Comparison of ENCODE assay signal across 1 cellular context in the genomic region with DNA sequence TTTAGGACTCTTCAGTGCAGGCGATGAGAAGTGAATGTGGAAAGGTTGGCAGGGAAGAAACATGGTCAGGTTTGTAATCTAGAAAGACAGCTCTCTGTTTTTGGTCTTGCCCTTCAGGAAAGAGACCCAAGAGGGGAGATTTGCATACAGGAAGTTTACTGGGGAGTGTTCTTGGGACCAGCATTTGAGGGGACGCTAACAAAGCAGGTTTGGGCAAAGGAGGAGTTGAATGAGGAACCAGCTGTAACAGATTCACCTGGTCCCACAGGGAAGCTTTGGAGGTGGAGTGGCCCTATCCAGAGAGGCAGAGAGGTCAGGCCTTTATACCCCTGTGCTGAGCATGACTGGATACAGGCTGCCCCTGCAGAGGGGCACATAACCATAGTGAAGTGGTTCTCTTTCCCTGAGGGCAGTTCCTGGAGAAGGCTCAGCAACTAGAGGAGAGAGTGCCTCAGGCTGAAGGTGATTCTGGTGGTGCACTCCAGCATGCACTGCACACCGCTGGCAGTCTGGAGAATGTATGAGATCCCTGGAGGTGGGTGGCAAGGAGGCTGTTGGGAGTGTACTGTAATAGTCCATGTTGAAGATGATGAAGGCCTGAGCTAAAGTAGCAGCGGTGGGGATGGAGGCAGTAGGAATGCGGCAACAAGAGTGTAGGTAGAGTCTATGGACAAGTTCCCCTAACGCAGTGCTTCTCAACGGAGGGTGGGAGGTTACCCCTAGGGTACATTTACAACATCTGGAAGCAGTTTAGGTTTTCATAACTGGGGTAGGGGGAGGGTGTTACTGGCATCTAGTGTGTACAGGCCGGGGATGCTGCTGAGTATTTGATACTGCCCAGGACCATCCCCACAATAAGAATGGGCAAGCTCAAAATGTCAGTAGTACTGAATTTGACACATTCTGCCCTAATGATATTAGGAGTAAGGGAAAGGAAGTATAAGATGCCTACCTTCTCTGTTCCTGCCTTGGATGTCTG.
TF ChIP-seq lines count a peak whose summit lies in the region.

No MANE protein-coding gene starts in this region.

TF ChIP-seq in HepG2, 621 proteins besides CTCF, POLR2A, EP300 and RAD21 (continued from another document):
- TF ChIP-seq, protein P1, sequence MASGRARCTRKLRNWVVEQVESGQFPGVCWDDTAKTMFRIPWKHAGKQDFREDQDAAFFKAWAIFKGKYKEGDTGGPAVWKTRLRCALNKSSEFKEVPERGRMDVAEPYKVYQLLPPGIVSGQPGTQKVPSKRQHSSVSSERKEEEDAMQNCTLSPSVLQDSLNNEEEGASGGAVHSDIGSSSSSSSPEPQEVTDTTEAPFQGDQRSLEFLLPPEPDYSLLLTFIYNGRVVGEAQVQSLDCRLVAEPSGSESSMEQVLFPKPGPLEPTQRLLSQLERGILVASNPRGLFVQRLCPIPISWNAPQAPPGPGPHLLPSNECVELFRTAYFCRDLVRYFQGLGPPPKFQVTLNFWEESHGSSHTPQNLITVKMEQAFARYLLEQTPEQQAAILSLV (CRISPR knock-in tag; IDR thresholded peaks at IDR 0.05; ENCODE audit: borderline replicate concordance): no peak
- TF ChIP-seq AGO2 (optimal IDR thresholded peaks at IDR 0.05; ENCODE audit: low read depth, low read length): no peak
- no peak for TF ChIP-seq KLF12 (CRISPR knock-in tag; IDR thresholded peaks at IDR 0.05; ENCODE audit: borderline replicate concordance)
- no peak for TF ChIP-seq KDM6A (CRISPR knock-in tag; IDR thresholded peaks at IDR 0.05; ENCODE audit: low read depth)
- no peak for TF ChIP-seq SNAPC2 (CRISPR knock-in tag; IDR thresholded peaks at IDR 0.05)
- no peak for TF ChIP-seq ZNF44 (CRISPR knock-in tag; IDR thresholded peaks at IDR 0.05)
- TF ChIP-seq, protein P2, sequence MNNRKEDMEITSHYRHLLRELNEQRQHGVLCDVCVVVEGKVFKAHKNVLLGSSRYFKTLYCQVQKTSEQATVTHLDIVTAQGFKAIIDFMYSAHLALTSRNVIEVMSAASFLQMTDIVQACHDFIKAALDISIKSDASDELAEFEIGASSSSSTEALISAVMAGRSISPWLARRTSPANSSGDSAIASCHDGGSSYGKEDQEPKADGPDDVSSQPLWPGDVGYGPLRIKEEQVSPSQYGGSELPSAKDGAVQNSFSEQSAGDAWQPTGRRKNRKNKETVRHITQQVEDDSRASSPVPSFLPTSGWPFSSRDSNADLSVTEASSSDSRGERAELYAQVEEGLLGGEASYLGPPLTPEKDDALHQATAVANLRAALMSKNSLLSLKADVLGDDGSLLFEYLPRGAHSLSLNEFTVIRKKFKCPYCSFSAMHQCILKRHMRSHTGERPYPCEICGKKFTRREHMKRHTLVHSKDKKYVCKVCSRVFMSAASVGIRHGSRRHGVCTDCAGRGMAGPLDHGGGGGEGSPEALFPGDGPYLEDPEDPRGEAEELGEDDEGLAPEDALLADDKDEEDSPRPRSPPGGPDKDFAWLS (CRISPR knock-in tag; IDR thresholded peaks at IDR 0.05; ENCODE audit: borderline replicate concordance): no peak
- TF ChIP-seq, protein P3, sequence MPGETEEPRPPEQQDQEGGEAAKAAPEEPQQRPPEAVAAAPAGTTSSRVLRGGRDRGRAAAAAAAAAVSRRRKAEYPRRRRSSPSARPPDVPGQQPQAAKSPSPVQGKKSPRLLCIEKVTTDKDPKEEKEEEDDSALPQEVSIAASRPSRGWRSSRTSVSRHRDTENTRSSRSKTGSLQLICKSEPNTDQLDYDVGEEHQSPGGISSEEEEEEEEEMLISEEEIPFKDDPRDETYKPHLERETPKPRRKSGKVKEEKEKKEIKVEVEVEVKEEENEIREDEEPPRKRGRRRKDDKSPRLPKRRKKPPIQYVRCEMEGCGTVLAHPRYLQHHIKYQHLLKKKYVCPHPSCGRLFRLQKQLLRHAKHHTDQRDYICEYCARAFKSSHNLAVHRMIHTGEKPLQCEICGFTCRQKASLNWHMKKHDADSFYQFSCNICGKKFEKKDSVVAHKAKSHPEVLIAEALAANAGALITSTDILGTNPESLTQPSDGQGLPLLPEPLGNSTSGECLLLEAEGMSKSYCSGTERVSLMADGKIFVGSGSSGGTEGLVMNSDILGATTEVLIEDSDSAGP (CRISPR knock-in tag; IDR thresholded peaks at IDR 0.05; ENCODE audit: borderline replicate concordance): no peak
- TF ChIP-seq RORA (CRISPR knock-in tag; IDR thresholded peaks at IDR 0.05): no peak
- TF ChIP-seq, protein P4, sequence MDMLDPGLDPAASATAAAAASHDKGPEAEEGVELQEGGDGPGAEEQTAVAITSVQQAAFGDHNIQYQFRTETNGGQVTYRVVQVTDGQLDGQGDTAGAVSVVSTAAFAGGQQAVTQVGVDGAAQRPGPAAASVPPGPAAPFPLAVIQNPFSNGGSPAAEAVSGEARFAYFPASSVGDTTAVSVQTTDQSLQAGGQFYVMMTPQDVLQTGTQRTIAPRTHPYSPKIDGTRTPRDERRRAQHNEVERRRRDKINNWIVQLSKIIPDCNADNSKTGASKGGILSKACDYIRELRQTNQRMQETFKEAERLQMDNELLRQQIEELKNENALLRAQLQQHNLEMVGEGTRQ (IDR thresholded peaks at IDR 0.05; ENCODE audit: low read depth, low read length): no peak
- TF ChIP-seq, protein P4 (CRISPR knock-in tag; IDR thresholded peaks at IDR 0.05; ENCODE audit: borderline replicate concordance): no peak
- TF ChIP-seq HNRNPLL (IDR thresholded peaks at IDR 0.05; ENCODE audit: low read depth, low read length, poor library complexity, severe bottlenecking): no peak
- no peak for TF ChIP-seq BRCA1 (CRISPR knock-in tag; IDR thresholded peaks at IDR 0.05)
- TF ChIP-seq HES4 (CRISPR knock-in tag; IDR thresholded peaks at IDR 0.05; ENCODE audit: borderline replicate concordance): no peak
- TF ChIP-seq, protein P5, sequence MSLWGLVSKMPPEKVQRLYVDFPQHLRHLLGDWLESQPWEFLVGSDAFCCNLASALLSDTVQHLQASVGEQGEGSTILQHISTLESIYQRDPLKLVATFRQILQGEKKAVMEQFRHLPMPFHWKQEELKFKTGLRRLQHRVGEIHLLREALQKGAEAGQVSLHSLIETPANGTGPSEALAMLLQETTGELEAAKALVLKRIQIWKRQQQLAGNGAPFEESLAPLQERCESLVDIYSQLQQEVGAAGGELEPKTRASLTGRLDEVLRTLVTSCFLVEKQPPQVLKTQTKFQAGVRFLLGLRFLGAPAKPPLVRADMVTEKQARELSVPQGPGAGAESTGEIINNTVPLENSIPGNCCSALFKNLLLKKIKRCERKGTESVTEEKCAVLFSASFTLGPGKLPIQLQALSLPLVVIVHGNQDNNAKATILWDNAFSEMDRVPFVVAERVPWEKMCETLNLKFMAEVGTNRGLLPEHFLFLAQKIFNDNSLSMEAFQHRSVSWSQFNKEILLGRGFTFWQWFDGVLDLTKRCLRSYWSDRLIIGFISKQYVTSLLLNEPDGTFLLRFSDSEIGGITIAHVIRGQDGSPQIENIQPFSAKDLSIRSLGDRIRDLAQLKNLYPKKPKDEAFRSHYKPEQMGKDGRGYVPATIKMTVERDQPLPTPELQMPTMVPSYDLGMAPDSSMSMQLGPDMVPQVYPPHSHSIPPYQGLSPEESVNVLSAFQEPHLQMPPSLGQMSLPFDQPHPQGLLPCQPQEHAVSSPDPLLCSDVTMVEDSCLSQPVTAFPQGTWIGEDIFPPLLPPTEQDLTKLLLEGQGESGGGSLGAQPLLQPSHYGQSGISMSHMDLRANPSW (CRISPR knock-in tag; IDR thresholded peaks at IDR 0.05; ENCODE audit: borderline replicate concordance): no peak
- no peak for TF ChIP-seq REXO4 (CRISPR knock-in tag; IDR thresholded peaks at IDR 0.05; ENCODE audit: borderline replicate concordance)
- no peak for TF ChIP-seq MIXL1 (CRISPR knock-in tag; IDR thresholded peaks at IDR 0.05)
- TF ChIP-seq MIER2 (CRISPR knock-in tag; IDR thresholded peaks at IDR 0.05): no peak
- TF ChIP-seq ZSCAN21 (CRISPR knock-in tag; IDR thresholded peaks at IDR 0.05; ENCODE audit: borderline replicate concordance): no peak
TF ChIP-seq in HepG2: peak in this region for 0.
